Comparison of ENCODE assay signal across 1 cellular context in genomic region chr17:48055531-48056245, GRCh38.
TF ChIP-seq lines count a peak whose summit lies in the region.

No MANE protein-coding gene starts in this region.

TF ChIP-seq in Ishikawa, 13 proteins besides CTCF, POLR2A, EP300 and RAD21 (continued from another document):
- TF ChIP-seq USF1 (IDR thresholded peaks at IDR 0.05) = no peak
- peak; percentile 58; the same call in 1 of the 2 replicates for TF ChIP-seq MAX (IDR thresholded peaks at IDR 0.05)
